ENCODE assay signal across 8 cellular contexts in genomic region chr11:123430736-123431356, GRCh38. TPM values are rescaled to one million over a fixed set of nuclear protein-coding genes. Genes with fewer than 3 reads are reported as not detected.
DNase-seq lines count a peak whose midpoint lies in the region; ATAC-seq, FAIRE-seq and TF ChIP-seq lines count a peak whose summit lies in the region.

No MANE protein-coding gene starts in this region.

- H3K4me1 Mint-ChIP-seq in MCF 10A (ENCODE audit: insufficient read depth, unreplicated experiment) (no peaks in the 10 kb centered on the region), T-cell (peaks cover 28 to 39% (median 34%) of the 10 kb centered on the region in 3 donors)

- H3K27me3 ChIP-seq in breast epithelium (no peaks in the 10 kb centered on the region), GM12878 (replicated peaks in 1 of 2; ENCODE audit: control insufficient read depth in 2 of 2, insufficient read depth in 2 of 2, low read length in 1 of 2) (no peaks in the 10 kb centered on the region)

- SMC1A ChIA-PET in GM12878 (lab: Charles Lee; ENCODE audit: uncharacterized antibody, unreplicated experiment) = interaction anchor here (1.0 to 5.2 kb wide), 9 partner anchors 11 to 146 kb away, joined by 3 to 69 read pairs (median 3); no protein-coding TSS in a partner anchor

- no peak overlapping the region for H3K27ac Mint-ChIP-seq in MCF 10A (ENCODE audit: low read depth, unreplicated experiment)
- H3K27ac Mint-ChIP-seq in T-cell = peak overlapping the region; percentile 78 to 84

- peak overlapping the region; percentile 64 for H3K9ac ChIP-seq in GM12878 (ENCODE audit: control insufficient read depth, insufficient read depth, low read length)
- peak overlapping the region; percentile 11 to 23 for H3K9ac ChIP-seq in kidney (ENCODE audit: low read length in 2 of 2)

- no peaks in the 10 kb centered on the region for H3K9me3 ChIP-seq in breast epithelium
- no peaks in the 10 kb centered on the region for H3K9me3 ChIP-seq in GM12878 (replicated peaks; ENCODE audit: control insufficient read depth, insufficient read depth, low read length)
- H3K9me3 ChIP-seq in kidney (ENCODE audit: control insufficient read depth in 1 of 2, low read length in 2 of 2) = no peaks in the 10 kb centered on the region

- TF ChIP-seq CTCF in breast epithelium (IDR thresholded peaks at IDR 0.05) (no peak), MCF 10A (IDR thresholded peaks at IDR 0.05; ENCODE audit: unreplicated experiment) (no peak), GM12878 (IDR thresholded peaks at IDR 0.05 in 2 of 3, conservative IDR thresholded peaks at IDR 0.05 in 1 of 3; ENCODE audit: control insufficient read depth in 2 of 3, extremely low read depth in 1 of 3, insufficient read depth in 1 of 3, low read depth in 3 of 3, low read length in 3 of 3) (peak in 2 of 3 experiments; percentile 7 to 14; a peak in 2 of 6 replicates), kidney (IDR thresholded peaks at IDR 0.05; ENCODE audit: borderline replicate concordance, extremely low read depth, insufficient read depth) (no peak)

- H3K27ac ChIP-seq in breast epithelium (peak overlapping the region; percentile 45 to 71), GM12878 (ENCODE audit: control insufficient read depth, insufficient read depth) (peak overlapping the region; percentile 40), kidney (ENCODE audit: low read depth in 2 of 2, low read length in 2 of 2) (peak overlapping the region in 1 of 2 donors; percentile 57)

- intact Hi-C loops in breast epithelium (cut with DNase I; ENCODE audit: low total_unique reads) (no loop called here), MCF 10A (cut with micrococcal nuclease) (no loop called here), GM12878 (cut with micrococcal nuclease; ENCODE audit: unreplicated experiment) (loop anchor here (1.0 kb wide), 2 partner anchors 24 to 129 kb away; no protein-coding TSS in a partner anchor), kidney (cut with DNase I) (no loop called here)

- peak overlapping the region; percentile 35 for H2AFZ ChIP-seq in GM12878 (ENCODE audit: control insufficient read depth, low read depth, low read length)

- H3K36me3 Mint-ChIP-seq in MCF 10A (ENCODE audit: insufficient read depth, unreplicated experiment) = peaks cover 6% of the 10 kb centered on the region
- no peaks in the 10 kb centered on the region for H3K36me3 Mint-ChIP-seq in T-cell

- POLR2A ChIA-PET in MCF 10A (lab: Yijun Ruan, JAX) (no interaction called here), T-cell (lab: Charles Lee) (no interaction called here), GM12878 (lab: Charles Lee) (interaction anchor here (1.5 kb wide), 1 partner anchor 15 kb away, joined by 4 read pairs; no protein-coding TSS in a partner anchor)

- H3K79me2 ChIP-seq in GM12878 (ENCODE audit: control insufficient read depth, insufficient read depth, low read length) = peaks cover 3% of the 10 kb centered on the region

- CTCF ChIA-PET in MCF 10A (lab: Yijun Ruan, JAX) (interaction anchor here (0.7 to 5.9 kb wide), 2 partner anchors 23 to 49 kb away, joined by 3 to 25 read pairs; no protein-coding TSS in a partner anchor), T-cell (lab: Charles Lee) (no interaction called here), GM12878 (lab: Yijun Ruan, JAX) (interaction anchor here (1.0 to 10.6 kb wide), 6 partner anchors 12 to 169 kb away, joined by 3 to 137 read pairs (median 4); no protein-coding TSS in a partner anchor)

- H3K4me3 ChIP-seq in breast epithelium (peak overlapping the region; percentile 49 to 85 (median 66)), GM12878 (peak overlapping the region; percentile 87), kidney (ENCODE audit: low read length in 2 of 2) (peak overlapping the region; percentile 36 to 51)

- BruUV-seq in MCF 10A (replicated peaks; lab: Mats Ljungman, UMichigan) (no TSS peak), GM12878 (replicated peaks; lab: Mats Ljungman, UMichigan) (no TSS peak)

- in situ Hi-C loops in GM12878 (cut with MboI) = no loop called here

- no peak overlapping the region for H3K4me3 Mint-ChIP-seq in MCF 10A (ENCODE audit: unreplicated experiment)
- H3K4me3 Mint-ChIP-seq in T-cell = peak overlapping the region; percentile 82 to 89 (median 88)

- H3K27me3 Mint-ChIP-seq in MCF 10A (ENCODE audit: insufficient read depth, unreplicated experiment) = peaks cover 16% of the 10 kb centered on the region
- peaks cover 0 to 2% of the 10 kb centered on the region in 2 donors for H3K27me3 Mint-ChIP-seq in T-cell

- no peak for TF ChIP-seq RAD21 in GM12878 (IDR thresholded peaks at IDR 0.05; ENCODE audit: insufficient read depth, low read depth, low read length)

- no peak for TF ChIP-seq EP300 in GM12878 (IDR thresholded peaks at IDR 0.05; ENCODE audit: borderline replicate concordance in 1 of 2, control insufficient read depth in 1 of 2, low read depth in 2 of 2, low read length in 2 of 2)

- ATAC-seq in HG03342 (IDR thresholded peaks at IDR 0.05; ENCODE audit: unreplicated experiment) (peak; percentile 45), T-cell (replicated peaks in 1 of 4) (peak; percentile 65 to 69 (median 68)), GM12878 (peak; percentile 81)

- RAD21 ChIA-PET in GM12878 (lab: Charles Lee; ENCODE audit: unreplicated experiment) = interaction anchor here (1.0 to 5.9 kb wide), 6 partner anchors 22 to 131 kb away, joined by 3 to 64 read pairs (median 5); no protein-coding TSS in a partner anchor

- WGBS in GM12878 (ENCODE audit: insufficient coverage, insufficient replicate concordance, low lambda C conversion rate, missing lambda C conversion rate) = 2% methylated on average over 38 of the region's 61 CpGs

- no peaks in the 10 kb centered on the region for H3K4me1 ChIP-seq in breast epithelium
- H3K4me1 ChIP-seq in GM12878 (ENCODE audit: control insufficient read depth, insufficient read depth, low read length) = peaks cover 3% of the 10 kb centered on the region
- peaks cover 5 to 12% of the 10 kb centered on the region in 2 donors for H3K4me1 ChIP-seq in kidney (ENCODE audit: control insufficient read depth in 1 of 2, insufficient read depth in 1 of 2, low read depth in 1 of 2, low read length in 2 of 2)

- H3K36me3 ChIP-seq in breast epithelium (no peaks in the 10 kb centered on the region), GM12878 (ENCODE audit: control insufficient read depth in 2 of 2, insufficient read depth in 2 of 2, low read length in 1 of 2) (no peaks in the 10 kb centered on the region), kidney (ENCODE audit: control insufficient read depth in 1 of 2, insufficient read depth in 2 of 2, low read length in 2 of 2) (no peaks in the 10 kb centered on the region)

- TF ChIP-seq POLR2A in breast epithelium (IDR thresholded peaks at IDR 0.05) (no peak), GM12878 (IDR thresholded peaks at IDR 0.05; ENCODE audit: low read depth, low read length) (peak; percentile 67)

- peak overlapping the region; percentile 94 for H3K4me2 ChIP-seq in GM12878 (ENCODE audit: control insufficient read depth, insufficient read depth)

- DNase-seq in breast epithelium (ENCODE audit: low spot score in 2 of 2) = no peak
- DNase-seq in MCF 10A (ENCODE audit: unreplicated experiment) = no peak
- DNase-seq in T-cell = peak; percentile 19 to 68 (median 46)
- no peak for DNase-seq in GM12878 (ENCODE audit: low read depth, low spot score)
- DNase-seq in kidney = peak; percentile 88
- DNase-seq in stimulated activated CD4-positive, alpha-beta T cell treated with anti-CD3 and anti-CD28 coated beads, Interleukin-15, amount 100 ng/mL, for 24 hours = peak; percentile 79
- no peak for DNase-seq in NCI-H510A treated with DMSO at 0.1 percent for 48 hours (lab: John Stamatoyannopoulos, UW)

- H4K20me1 ChIP-seq in GM12878 (ENCODE audit: control insufficient read depth, insufficient read depth) = no peaks in the 10 kb centered on the region

- H3K9me3 Mint-ChIP-seq in MCF 10A (ENCODE audit: unreplicated experiment) (no peaks in the 10 kb centered on the region), T-cell (no peaks in the 10 kb centered on the region)

- FAIRE-seq in GM12878 (lab: Jason Lieb, UNC) (no peak), kidney (lab: Jason Lieb, UNC) (no peak)

TF ChIP-seq in GM12878, 131 proteins besides CTCF, POLR2A, EP300 and RAD21 (continues in another document):
- no peak for TF ChIP-seq JUND (IDR thresholded peaks at IDR 0.05; ENCODE audit: low read depth, low read length)
- peak; percentile 33 to 44; a peak in 2 of 4 replicates for TF ChIP-seq IKZF2 (IDR thresholded peaks at IDR 0.05)
- TF ChIP-seq TCF12 (IDR thresholded peaks at IDR 0.05; ENCODE audit: low read depth, low read length) = no peak
- no peak for TF ChIP-seq SMAD1 (IDR thresholded peaks at IDR 0.05; ENCODE audit: low read depth, partially characterized antibody)
- no peak for TF ChIP-seq NR2C1 (IDR thresholded peaks at IDR 0.05)
- no peak for TF ChIP-seq MXI1 (IDR thresholded peaks at IDR 0.05; ENCODE audit: low read depth, low read length)
- TF ChIP-seq ZSCAN29 (IDR thresholded peaks at IDR 0.05) = no peak
- TF ChIP-seq WRNIP1 (IDR thresholded peaks at IDR 0.05; ENCODE audit: borderline replicate concordance, low read depth, low read length) = no peak
- TF ChIP-seq HDAC2 (IDR thresholded peaks at IDR 0.05) = no peak

RNA-seq across cellular contexts. Expression of gene GRAMD1B, which starts 0.8 kb away (rescaled TPM):
- total RNA-seq in breast epithelium (10 to 100 TPM in 1 of 3 donors, 1 to 10 TPM in 2; 2.0 to 10.2 (median 8.2) TPM), MCF 10A (2022) (0.26 and 0.27 TPM in 2 replicates), T-cell (10 to 100 TPM in 3 of 5 donors, 1 to 10 TPM in 2; 8.6 to 15.6 (median 10.5) TPM), GM12878 (2014; rRNA removed) (26.4 and 29.9 TPM in 2 replicates), GM12878 (2014; rRNA removed; fragmentation: Illumina TruSeq; extraction: Trizol) (24.4 and 27.5 TPM in 2 replicates), GM12878 (2021) (49.1 and 52.1 TPM in 2 replicates), kidney (4.4 TPM)
- 194 and 207 TPM in 2 replicates for total RNA-seq in GM12878 (2013; cell fraction: nucleolus; rRNA removed)
- 6.3 TPM for polyA plus RNA-seq in GM12878 (2011; ENCODE audit: low read depth)
- polyA plus RNA-seq in GM12878 (2011; rRNA removed) (25.3 and 32.3 TPM in 2 replicates), GM12878 (2014; fragmentation: Illumina TruSeq; extraction: Trizol) (25.7 and 28.2 TPM in 2 replicates), GM12878 (2014; fragmentation: Nextera tagmentation; extraction: Ambion mirVana) (1 to 10 TPM; 1.9 to 3.5 TPM), GM12878 (2014; rRNA removed) (35.7 and 37.5 TPM in 2 replicates), GM12878 (2016; fragmentation: Nextera tagmentation; extraction: Ambion mirVana) (10 to 100 TPM; 12.6 to 13.3 TPM), kidney (ENCODE audit: insufficient read depth, low read depth, low replicate concordance) (18.2 TPM)
- polyA plus RNA-seq in GM12878 (2011; cell fraction: cytosol; rRNA removed) = 30.8 and 36.7 TPM in 2 replicates
- 84.2 and 87.2 TPM in 2 replicates for polyA plus RNA-seq in GM12878 (2011; cell fraction: nucleus; rRNA removed)
- 11.4 and 11.5 TPM in 2 replicates for polyA plus RNA-seq in GM12878 (2012)
- polyA minus RNA-seq in GM12878 (2011; rRNA and poly(A)+ RNA removed) = 46.2 and 52.8 TPM in 2 replicates
- polyA minus RNA-seq in GM12878 (2011; cell fraction: cytosol; rRNA and poly(A)+ RNA removed) = 19.5 and 22.4 TPM in 2 replicates
- polyA minus RNA-seq in GM12878 (2011; cell fraction: nucleus; rRNA and poly(A)+ RNA removed) = 33.9 and 57.1 TPM in 2 replicates

Comparison
In these comparisons a context has a peak if more than half of its experiments do, and no peak if none do; other contexts are left out.
1. DNase-seq: peak in T-cell (34 of 34), kidney (single experiment) and stimulated activated CD4-positive, alpha-beta T cell treated with anti-CD3 and anti-CD28 coated beads, Interleukin-15, amount 100 ng/mL, for 24 hours (single experiment); none in breast epithelium (0 of 2), MCF 10A (single experiment), GM12878 (single experiment) and NCI-H510A treated with DMSO at 0.1 percent for 48 hours (single experiment).
2. CTCF ChIP-seq: peak in GM12878 (2 of 3); none in breast epithelium (0 of 3), MCF 10A (single experiment) and kidney (single experiment).
3. CTCF ChIA-PET loops: an anchor here in MCF 10A (0.7 to 5.9 kb wide) and GM12878 (1.0 to 10.6 kb wide); none called in T-cell.
4. Peak in every context shown above with its lines, with median percentiles within 50 percentile points of each other: H3K4me3 ChIP-seq and ATAC-seq.